Comparison of ENCODE assay signal across 1 cellular context in the genomic region with DNA sequence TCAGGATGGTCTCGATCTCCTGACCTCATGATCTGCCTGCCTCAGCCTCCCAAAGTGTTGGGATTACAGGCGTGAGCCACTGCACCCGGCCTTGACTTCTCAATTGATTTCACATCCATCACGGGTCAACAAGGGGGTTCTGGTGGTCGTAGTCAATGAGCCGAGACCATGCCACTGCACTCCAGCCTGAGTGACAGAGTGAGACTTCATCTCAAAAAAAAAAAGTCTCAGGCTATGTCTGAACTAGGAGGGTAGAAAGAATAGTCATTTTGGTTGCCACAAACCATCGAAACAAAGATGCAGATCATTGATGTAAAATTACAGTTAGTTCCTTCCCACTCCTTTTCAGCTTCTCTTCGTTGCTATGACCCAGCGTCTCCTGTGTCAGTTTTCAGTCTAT. TPM values are rescaled to one million over a fixed set of nuclear protein-coding genes. Genes with fewer than 3 reads are reported as not detected.
"Had no signal": no experiment of that assay in that cellular context is flagged by ENCODE, and none has a peak within 500 bp of the region (broad histone marks: within the 10 kb centered on the region; RNA-seq: fewer than 3 reads in every experiment).

No MANE protein-coding gene starts in this region.

RNA-seq across cellular contexts. Expression of a gene that starts 33.5 kb away (rescaled TPM):
- total RNA-seq: HT-29 had no signal
